Comparison of ENCODE assay signal across 11 cellular contexts in the genomic region with DNA sequence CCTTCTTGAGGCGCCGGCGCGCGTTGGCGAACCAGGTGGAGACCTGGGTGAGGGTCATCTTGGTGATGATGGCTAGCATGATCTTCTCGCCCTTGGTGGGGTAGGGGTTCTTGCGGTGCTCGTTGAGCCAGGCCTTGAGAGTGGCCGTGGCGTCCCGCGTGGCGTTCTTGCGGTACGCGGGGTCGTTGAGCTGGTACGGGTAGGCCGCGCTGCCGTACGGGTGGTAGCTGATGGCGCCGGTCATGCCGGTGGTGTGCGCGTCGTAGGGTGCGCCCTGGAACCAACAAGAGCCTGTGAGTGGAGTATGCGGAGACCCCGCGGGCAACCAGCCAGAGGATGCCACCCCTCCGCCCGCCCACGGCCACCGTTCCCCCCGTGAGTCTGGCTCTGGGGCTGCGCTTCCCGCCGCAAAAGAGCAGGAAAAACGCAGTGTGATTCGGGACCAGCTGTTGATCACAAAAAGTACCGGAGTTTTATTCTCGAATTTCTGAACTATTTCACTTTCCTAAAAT. TPM values are rescaled to one million over a fixed set of nuclear protein-coding genes. Genes with fewer than 3 reads are reported as not detected.
DNase-seq lines count a peak whose midpoint lies in the region; ATAC-seq and TF ChIP-seq lines count a peak whose summit lies in the region.
"Had no signal": no experiment of that assay in that cellular context is flagged by ENCODE, and none has a peak within 500 bp of the region (broad histone marks: within the 10 kb centered on the region; RNA-seq: fewer than 3 reads in every experiment).

No MANE protein-coding gene starts in this region.

- H4K20me1 ChIP-seq in smooth muscle cell (ENCODE audit: low read depth), result peaks cover 16% of the 10 kb centered on the region

- POLR2A ChIA-PET in activated naive CD8-positive, alpha-beta T cell treated with anti-CD3 and anti-CD28 coated beads, Interleukin-2, amount 10 ng/mL, durations not matched to agents 7 days and 5 days (lab: Charles Lee), result no interaction called here

- DNase-seq in activated CD8-positive, alpha-beta memory T cell treated with anti-CD3 and anti-CD28 coated beads, Interleukin-2, amount 10 ng/mL, durations not matched to agents 7 days and 5 days, result no peak
- no peak for DNase-seq in activated CD8-positive, alpha-beta memory T cell treated with anti-CD3 and anti-CD28 coated beads, Interleukin-2, amount 50 U/mL, for 4 hours
- DNase-seq in activated naive CD8-positive, alpha-beta T cell treated with anti-CD3 and anti-CD28 coated beads, Interleukin-2, amount 10 ng/mL, durations not matched to agents 7 days and 5 days, result peak; percentile 29
- no peak for DNase-seq in smooth muscle cell (lab: John Stamatoyannopoulos, UW; ENCODE audit: unreplicated experiment)
- DNase-seq in KBM-7, result no peak
- no peak for DNase-seq in COR-L47 (lab: John Stamatoyannopoulos, UW)
- DNase-seq: activated effector memory CD4-positive, alpha-beta T cell treated with Interleukin-2 at 50 U/mL for 16 hours; cortex of kidney; NCI-H146 had no signal

- H3K27me3 Mint-ChIP-seq in activated CD8-positive, alpha-beta memory T cell treated with anti-CD3 and anti-CD28 coated beads, Interleukin-2, amount 10 ng/mL, durations not matched to agents 7 days and 5 days, result peaks cover 61% of the 10 kb centered on the region
- peaks cover 60% of the 10 kb centered on the region for H3K27me3 Mint-ChIP-seq in activated naive CD8-positive, alpha-beta T cell treated with anti-CD3 and anti-CD28 coated beads, Interleukin-2, amount 10 ng/mL, durations not matched to agents 7 days and 5 days

- H3K4me1 ChIP-seq in iPS-18a (ENCODE audit: control insufficient read depth, low read depth, low read length) (peaks cover 19% of the 10 kb centered on the region), smooth muscle cell (ENCODE audit: low read depth) (no peaks in the 10 kb centered on the region)

- peak overlapping the region; percentile 86 for H3K9ac ChIP-seq in iPS-18a (ENCODE audit: low read length)
- no peak overlapping the region for H3K9ac ChIP-seq in smooth muscle cell (ENCODE audit: low read depth)

- ATAC-seq in activated CD8-positive, alpha-beta memory T cell treated with anti-CD3 and anti-CD28 coated beads, Interleukin-2, amount 10 ng/mL, durations not matched to agents 7 days and 5 days, result no peak
- ATAC-seq in activated naive CD8-positive, alpha-beta T cell treated with anti-CD3 and anti-CD28 coated beads, Interleukin-2, amount 10 ng/mL, durations not matched to agents 7 days and 5 days (ENCODE audit: low read depth), result no peak
- no peak for ATAC-seq in HG02870 (IDR thresholded peaks at IDR 0.05; ENCODE audit: unreplicated experiment)

- in situ Hi-C loops in KBM-7 (cut with MboI; ENCODE audit: low pct_unique_long_range_greater_than_20kb, low sequenced_read_pairs), result no loop called here

- H3K27me3 ChIP-seq in iPS-18a (ENCODE audit: control insufficient read depth, insufficient read depth, low read length) (peaks cover 44% of the 10 kb centered on the region), smooth muscle cell (ENCODE audit: low read depth) (peaks cover 47% of the 10 kb centered on the region)

- H3K4me3 ChIP-seq in iPS-18a (ENCODE audit: low read length) (peak overlapping the region; percentile 95), smooth muscle cell (peak overlapping the region; percentile 63)

- H3K9me3 Mint-ChIP-seq in activated CD8-positive, alpha-beta memory T cell treated with anti-CD3 and anti-CD28 coated beads, Interleukin-2, amount 10 ng/mL, durations not matched to agents 7 days and 5 days (ENCODE audit: low read depth), result peaks cover 4% of the 10 kb centered on the region
- H3K9me3 Mint-ChIP-seq in activated naive CD8-positive, alpha-beta T cell treated with anti-CD3 and anti-CD28 coated beads, Interleukin-2, amount 10 ng/mL, durations not matched to agents 7 days and 5 days, result peaks cover 5% of the 10 kb centered on the region

- H3K27ac ChIP-seq in iPS-18a (ENCODE audit: low read length) (no peak overlapping the region), smooth muscle cell (ENCODE audit: low read depth) (no peak overlapping the region)

- no peaks in the 10 kb centered on the region for H3K9me3 ChIP-seq in iPS-18a (ENCODE audit: control insufficient read depth, low read depth, low read length)
- H3K9me3 ChIP-seq in smooth muscle cell (replicated peaks; ENCODE audit: low read depth), result no peaks in the 10 kb centered on the region

- peaks cover 5% of the 10 kb centered on the region for H3K4me1 Mint-ChIP-seq in activated CD8-positive, alpha-beta memory T cell treated with anti-CD3 and anti-CD28 coated beads, Interleukin-2, amount 10 ng/mL, durations not matched to agents 7 days and 5 days
- peaks cover 5% of the 10 kb centered on the region for H3K4me1 Mint-ChIP-seq in activated naive CD8-positive, alpha-beta T cell treated with anti-CD3 and anti-CD28 coated beads, Interleukin-2, amount 10 ng/mL, durations not matched to agents 7 days and 5 days

- CTCF ChIA-PET in activated CD8-positive, alpha-beta memory T cell treated with anti-CD3 and anti-CD28 coated beads, Interleukin-2, amount 10 ng/mL, durations not matched to agents 7 days and 5 days (lab: Charles Lee), result no interaction called here

- TF ChIP-seq CTCF in smooth muscle cell (IDR thresholded peaks at IDR 0.05; ENCODE audit: borderline replicate concordance, insufficient read depth, poor library complexity, severe bottlenecking), result no peak

- no peaks in the 10 kb centered on the region for H3F3A ChIP-seq in smooth muscle cell (ENCODE audit: low read depth)

- H2AFZ ChIP-seq in smooth muscle cell (ENCODE audit: low read depth), result no peak overlapping the region

- H3K4me2 ChIP-seq in smooth muscle cell, result peak overlapping the region; percentile 82

- H3K4me3 Mint-ChIP-seq in activated CD8-positive, alpha-beta memory T cell treated with anti-CD3 and anti-CD28 coated beads, Interleukin-2, amount 10 ng/mL, durations not matched to agents 7 days and 5 days, result peak overlapping the region; percentile 39
- peak overlapping the region; percentile 51 for H3K4me3 Mint-ChIP-seq in activated naive CD8-positive, alpha-beta T cell treated with anti-CD3 and anti-CD28 coated beads, Interleukin-2, amount 10 ng/mL, durations not matched to agents 7 days and 5 days

- 73% methylated on average over 38 of the region's 45 CpGs for WGBS in smooth muscle cell (ENCODE audit: low lambda C conversion rate)

- peaks cover 9% of the 10 kb centered on the region for H3K36me3 Mint-ChIP-seq in activated CD8-positive, alpha-beta memory T cell treated with anti-CD3 and anti-CD28 coated beads, Interleukin-2, amount 10 ng/mL, durations not matched to agents 7 days and 5 days
- peaks cover 6% of the 10 kb centered on the region for H3K36me3 Mint-ChIP-seq in activated naive CD8-positive, alpha-beta T cell treated with anti-CD3 and anti-CD28 coated beads, Interleukin-2, amount 10 ng/mL, durations not matched to agents 7 days and 5 days

- H3K27ac Mint-ChIP-seq in activated CD8-positive, alpha-beta memory T cell treated with anti-CD3 and anti-CD28 coated beads, Interleukin-2, amount 10 ng/mL, durations not matched to agents 7 days and 5 days, result peak overlapping the region; percentile 73
- H3K27ac Mint-ChIP-seq in activated naive CD8-positive, alpha-beta T cell treated with anti-CD3 and anti-CD28 coated beads, Interleukin-2, amount 10 ng/mL, durations not matched to agents 7 days and 5 days, result peak overlapping the region; percentile 86

- no peaks in the 10 kb centered on the region for H3K79me2 ChIP-seq in smooth muscle cell (ENCODE audit: low read depth)

- H3K36me3 ChIP-seq in iPS-18a (ENCODE audit: control insufficient read depth, low read depth, low read length) (peaks cover 42% of the 10 kb centered on the region), smooth muscle cell (ENCODE audit: low read depth) (no peaks in the 10 kb centered on the region)

RNA-seq across cellular contexts. Expression of a gene that starts 1.9 kb away (rescaled TPM):
- total RNA-seq in activated CD8-positive, alpha-beta memory T cell treated with anti-CD3 and anti-CD28 coated beads, Interleukin-2, amount 10 ng/mL, durations not matched to agents 7 days and 5 days, result not detected
- total RNA-seq in activated naive CD8-positive, alpha-beta T cell treated with anti-CD3 and anti-CD28 coated beads, Interleukin-2, amount 10 ng/mL, durations not matched to agents 7 days and 5 days, result not detected
- total RNA-seq in smooth muscle cell, result 0.67 and 4.0 TPM in 2 replicates
- polyA plus RNA-seq in smooth muscle cell, result 1.1 and 1.9 TPM in 2 replicates
